ENCODE assay signal across 8 cellular contexts in the genomic region with DNA sequence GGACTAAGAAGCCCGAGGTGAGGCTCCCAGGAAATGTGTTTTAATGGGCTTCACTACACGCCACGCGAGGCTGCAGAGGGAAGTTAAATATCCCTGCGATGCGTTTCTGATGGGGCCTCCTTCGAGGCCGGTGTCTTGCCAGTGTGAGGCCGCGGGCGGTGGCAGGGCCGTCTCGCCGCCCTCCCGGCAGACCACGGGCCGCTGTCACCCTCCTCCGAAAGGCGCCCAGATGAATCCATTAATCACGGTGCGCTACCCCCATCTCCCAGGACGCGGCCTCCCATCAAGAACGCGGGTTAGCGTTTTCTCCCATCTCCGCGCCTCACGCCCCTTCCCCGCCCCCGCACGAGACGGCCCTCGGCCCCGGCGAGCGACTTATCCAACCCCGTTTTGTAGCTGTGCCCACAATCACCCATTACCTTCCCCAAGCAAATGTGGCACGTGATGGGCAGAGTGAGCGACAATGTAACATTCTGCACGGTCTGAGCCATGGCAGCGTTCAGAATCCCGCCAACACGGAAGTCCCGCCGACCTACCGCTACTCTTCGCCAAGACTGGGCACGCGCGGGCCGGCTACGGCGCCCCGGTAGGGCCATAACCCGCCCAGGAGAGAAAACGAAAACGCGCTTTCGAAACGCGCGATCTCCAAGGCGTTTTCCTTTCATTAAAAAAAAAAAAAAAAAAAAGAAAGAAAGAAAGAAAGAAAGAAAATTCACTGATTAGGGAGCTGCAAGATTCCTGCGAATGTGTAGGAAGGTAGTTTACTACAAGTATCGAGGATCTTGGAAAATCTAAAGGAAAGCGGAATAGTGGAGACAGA.
A peak's percentile ranks its signal among the peaks of the same experiment; 100 is the strongest.
DNase-seq lines count a peak whose midpoint lies in the region; ATAC-seq and TF ChIP-seq lines count a peak whose summit lies in the region.

A gene with protein sequence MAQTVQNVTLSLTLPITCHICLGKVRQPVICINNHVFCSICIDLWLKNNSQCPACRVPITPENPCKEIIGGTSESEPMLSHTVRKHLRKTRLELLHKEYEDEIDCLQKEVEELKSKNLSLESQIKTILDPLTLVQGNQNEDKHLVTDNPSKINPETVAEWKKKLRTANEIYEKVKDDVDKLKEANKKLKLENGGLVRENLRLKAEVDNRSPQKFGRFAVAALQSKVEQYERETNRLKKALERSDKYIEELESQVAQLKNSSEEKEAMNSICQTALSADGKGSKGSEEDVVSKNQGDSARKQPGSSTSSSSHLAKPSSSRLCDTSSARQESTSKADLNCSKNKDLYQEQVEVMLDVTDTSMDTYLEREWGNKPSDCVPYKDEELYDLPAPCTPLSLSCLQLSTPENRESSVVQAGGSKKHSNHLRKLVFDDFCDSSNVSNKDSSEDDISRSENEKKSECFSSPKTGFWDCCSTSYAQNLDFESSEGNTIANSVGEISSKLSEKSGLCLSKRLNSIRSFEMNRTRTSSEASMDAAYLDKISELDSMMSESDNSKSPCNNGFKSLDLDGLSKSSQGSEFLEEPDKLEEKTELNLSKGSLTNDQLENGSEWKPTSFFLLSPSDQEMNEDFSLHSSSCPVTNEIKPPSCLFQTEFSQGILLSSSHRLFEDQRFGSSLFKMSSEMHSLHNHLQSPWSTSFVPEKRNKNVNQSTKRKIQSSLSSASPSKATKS (minus strand): TSS at position 526 of the 820 bp plus-strand sequence. CDS start 35 bp downstream, at position 491.

- DNase-seq in NCI-H187 treated with DMSO at 0.1 percent for 48 hours (lab: John Stamatoyannopoulos, UW) (peak; percentile 37), T-helper 9 cell (peak; percentile 89), astrocyte of the spinal cord (ENCODE audit: low read depth, low spot score) (peak; percentile 92), hippocampal formation (lab: John Stamatoyannopoulos, UW) (peak; percentile 77 to 79), retina (peak; percentile 93), OCI-M2 (lab: John Stamatoyannopoulos, UW; ENCODE audit: unreplicated experiment) (no peak)

- TF ChIP-seq CTCF in astrocyte of the spinal cord (IDR thresholded peaks at IDR 0.05; ENCODE audit: low read depth, low read length): no peak

- peak; percentile 56 for ATAC-seq in GM18508 (IDR thresholded peaks at IDR 0.05; ENCODE audit: insufficient read depth, unreplicated experiment)
- ATAC-seq in HG02970 (IDR thresholded peaks at IDR 0.05; ENCODE audit: low FRiP score, unreplicated experiment): peak; percentile 90

- H3K4me3 ChIP-seq in astrocyte of the spinal cord (ENCODE audit: low read depth, low read length): peak within 1 kb of the TSS; percentile 91

- in situ Hi-C loops in astrocyte of the spinal cord (cut with HindIII; ENCODE audit: low sequenced_read_pairs): no loop called here
